18 cellular contexts compared by ENCODE assay signal in the genomic region with DNA sequence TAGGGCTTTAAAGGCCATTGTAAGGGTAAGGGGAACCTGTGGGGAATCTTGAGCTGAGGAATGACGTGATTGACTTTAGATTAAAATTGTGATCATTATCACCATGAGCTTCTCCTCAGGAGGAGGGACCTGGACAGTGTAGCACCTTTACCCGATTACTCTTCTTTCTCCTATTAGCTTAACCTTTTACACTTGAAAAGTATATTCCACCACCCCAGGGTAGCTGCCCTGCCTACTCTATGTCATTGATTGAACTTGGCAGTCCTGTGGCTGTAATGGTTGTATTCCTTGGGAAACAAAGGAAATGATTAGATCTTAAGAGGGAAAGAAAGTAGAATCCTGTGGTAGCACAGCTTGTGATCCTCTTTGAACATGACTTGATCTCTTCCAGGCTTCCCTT.
"Had no signal": no experiment of that assay in that cellular context is flagged by ENCODE, and none has a peak within 500 bp of the region (broad histone marks: within the 10 kb centered on the region; RNA-seq: fewer than 3 reads in every experiment).

No MANE protein-coding gene starts in this region.

- DNase-seq: activated CD4-positive, alpha-beta memory T cell treated with anti-CD3 and anti-CD28 coated beads, Interleukin-2, amount 10 ng/mL, durations not matched to agents 7 days and 5 days; activated CD4-positive, alpha-beta T cell treated with anti-CD3 and anti-CD28 coated beads for 36 hours; activated CD8-positive, alpha-beta memory T cell treated with anti-CD3 and anti-CD28 coated beads, Interleukin-2, amount 50 U/mL, for 4 hours; activated gamma-delta T cell treated with Interleukin-2 at 50 U/mL for 16 hours; activated T-cell treated with anti-CD3 and anti-CD28 coated beads, Interleukin-2, amount 50 U/mL, for 72 hours; aorta; head of caudate nucleus; left cardiac atrium; mucosa of descending colon; naive thymus-derived CD8-positive, alpha-beta T cell; stimulated activated CD4-positive, alpha-beta T cell treated with anti-CD3 and anti-CD28 coated beads, Interleukin-15, amount 100 ng/mL, for 24 hours; T-cell; thyroid gland had no signal

- H3K4me3 ChIP-seq: esophagus muscularis mucosa, lung, mucosa of descending colon, thyroid gland, vagina had no signal

- H3K9me3 ChIP-seq: esophagus muscularis mucosa, mucosa of descending colon, thyroid gland, vagina had no signal

- H3K4me3 Mint-ChIP-seq: activated CD4-positive, alpha-beta memory T cell treated with anti-CD3 and anti-CD28 coated beads, Interleukin-2, amount 10 ng/mL, durations not matched to agents 7 days and 5 days; activated CD4-positive, alpha-beta T cell treated with anti-CD3 and anti-CD28 coated beads for 36 hours; activated T-cell treated with anti-CD3 and anti-CD28 coated beads, Interleukin-2, amount 50 U/mL, for 72 hours; naive thymus-derived CD8-positive, alpha-beta T cell; T-cell had no signal

- H3K4me1 Mint-ChIP-seq: activated CD4-positive, alpha-beta memory T cell treated with anti-CD3 and anti-CD28 coated beads, Interleukin-2, amount 10 ng/mL, durations not matched to agents 7 days and 5 days had no signal

- H3K27me3 Mint-ChIP-seq: activated CD4-positive, alpha-beta T cell treated with anti-CD3 and anti-CD28 coated beads for 36 hours; naive thymus-derived CD8-positive, alpha-beta T cell; T-cell had no signal

- H3K9me3 Mint-ChIP-seq: activated CD4-positive, alpha-beta memory T cell treated with anti-CD3 and anti-CD28 coated beads, Interleukin-2, amount 10 ng/mL, durations not matched to agents 7 days and 5 days; activated T-cell treated with anti-CD3 and anti-CD28 coated beads, Interleukin-2, amount 50 U/mL, for 72 hours; naive thymus-derived CD8-positive, alpha-beta T cell; T-cell had no signal

- ATAC-seq: activated CD4-positive, alpha-beta T cell treated with anti-CD3 and anti-CD28 coated beads for 36 hours; activated T-cell treated with anti-CD3 and anti-CD28 coated beads, Interleukin-2, amount 50 U/mL, for 72 hours; left cardiac atrium; mucosa of descending colon; naive thymus-derived CD8-positive, alpha-beta T cell; T-cell had no signal

- H3K36me3 ChIP-seq: esophagus muscularis mucosa, thyroid gland, vagina had no signal

- H3K27ac Mint-ChIP-seq: activated CD4-positive, alpha-beta memory T cell treated with anti-CD3 and anti-CD28 coated beads, Interleukin-2, amount 10 ng/mL, durations not matched to agents 7 days and 5 days; activated CD4-positive, alpha-beta T cell treated with anti-CD3 and anti-CD28 coated beads for 36 hours; activated T-cell treated with anti-CD3 and anti-CD28 coated beads, Interleukin-2, amount 50 U/mL, for 72 hours; T-cell had no signal

- H3K27ac ChIP-seq: esophagus muscularis mucosa, foreskin keratinocyte, thyroid gland, vagina, VCaP had no signal

- H3K36me3 Mint-ChIP-seq: T-cell had no signal

- H3K27me3 ChIP-seq: esophagus muscularis mucosa, foreskin keratinocyte, thyroid gland, vagina had no signal
